ENCODE assay signal across 21 cellular contexts in the genomic region with DNA sequence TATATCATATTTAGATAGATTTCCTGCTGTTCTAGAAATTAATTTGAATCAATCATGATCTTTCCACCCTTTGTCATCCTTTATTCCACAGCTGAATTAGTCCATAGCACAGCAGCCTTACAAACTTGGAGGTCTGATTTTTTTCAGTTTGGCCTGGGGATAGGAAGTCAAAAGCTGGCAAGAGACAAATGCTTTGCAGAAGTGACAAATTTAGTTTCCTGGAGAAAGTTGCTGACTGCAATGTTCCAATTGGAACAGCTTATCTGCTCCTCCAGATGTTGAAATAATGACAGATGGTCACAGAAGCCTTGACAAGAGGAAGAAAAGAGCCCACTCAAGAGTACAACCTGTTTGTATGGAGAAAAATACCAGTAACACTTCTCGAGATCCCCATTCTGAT.
"Had no signal": no experiment of that assay in that cellular context is flagged by ENCODE, and none has a peak within 500 bp of the region (broad histone marks: within the 10 kb centered on the region; RNA-seq: fewer than 3 reads in every experiment).

No MANE protein-coding gene starts in this region.

- H3K36me3 Mint-ChIP-seq: activated naive CD8-positive, alpha-beta T cell had no signal

- ATAC-seq: body of pancreas; effector memory CD8-positive, alpha-beta T cell; natural killer cell treated with Interleukin-12 subunit alpha and Interleukin-12 subunit beta and Interleukin-15 and Interleukin-18, amount 100 ng/mL, for 72 hours; stimulated activated naive CD8-positive, alpha-beta T cell treated with anti-CD3 and anti-CD28 coated beads, Interleukin-15, Interleukin-2, amounts not matched to agents 100 U/mL and 50 U/mL, for 24 hours; T-helper 17 cell had no signal

- H3K4me1 ChIP-seq: upper lobe of left lung had no signal

- H3K27ac ChIP-seq: body of pancreas, epithelial cell of prostate, heart right ventricle, upper lobe of left lung had no signal

- DNase-seq: activated CD4-positive, alpha-beta T cell treated with anti-CD3 and anti-CD28 coated beads, Interleukin-2, amount 10 ng/mL, durations not matched to agents 7 days and 5 days; activated CD8-positive, alpha-beta memory T cell treated with anti-CD3 and anti-CD28 coated beads, Interleukin-2, amount 50 U/mL, for 48 hours; activated gamma-delta T cell treated with Interleukin-2 at 50 U/mL for 16 hours; amniotic stem cell; body of pancreas; cortex of kidney; effector memory CD8-positive, alpha-beta T cell; heart right ventricle; mesenchymal stem cell; nucleus accumbens; right cardiac atrium; small intestine; stimulated activated CD4-positive, alpha-beta T cell treated with anti-CD3 and anti-CD28 coated beads, Interleukin-4, amount 100 ng/mL, for 4 hours; stimulated activated CD8-positive, alpha-beta memory T cell treated with anti-CD3 and anti-CD28 coated beads, Interleukin-4, amount 100 ng/mL, for 48 hours; stimulated activated naive CD8-positive, alpha-beta T cell treated with anti-CD3 and anti-CD28 coated beads, Interleukin-15, Interleukin-2, amounts not matched to agents 100 U/mL and 50 U/mL, for 24 hours; T-helper 17 cell; upper lobe of left lung had no signal

- H3K4me1 Mint-ChIP-seq: activated CD4-positive, alpha-beta T cell treated with anti-CD3 and anti-CD28 coated beads, Interleukin-2, amount 10 ng/mL, durations not matched to agents 7 days and 5 days; central memory CD8-positive, alpha-beta T cell; T-helper 17 cell had no signal

- H3K27ac Mint-ChIP-seq: activated CD4-positive, alpha-beta T cell treated with anti-CD3 and anti-CD28 coated beads, Interleukin-2, amount 10 ng/mL, durations not matched to agents 7 days and 5 days; activated naive CD8-positive, alpha-beta T cell; effector memory CD8-positive, alpha-beta T cell; natural killer cell treated with Interleukin-12 subunit alpha and Interleukin-12 subunit beta and Interleukin-15 and Interleukin-18, amount 100 ng/mL, for 72 hours; T-helper 17 cell had no signal

- H3K27me3 ChIP-seq: body of pancreas, heart right ventricle, upper lobe of left lung had no signal

- H3K9me3 ChIP-seq: body of pancreas, heart right ventricle, upper lobe of left lung had no signal

- H3K4me3 Mint-ChIP-seq: activated CD4-positive, alpha-beta T cell treated with anti-CD3 and anti-CD28 coated beads, Interleukin-2, amount 10 ng/mL, durations not matched to agents 7 days and 5 days; activated naive CD8-positive, alpha-beta T cell; central memory CD8-positive, alpha-beta T cell; effector memory CD8-positive, alpha-beta T cell; natural killer cell treated with Interleukin-12 subunit alpha and Interleukin-12 subunit beta and Interleukin-15 and Interleukin-18, amount 100 ng/mL, for 72 hours; T-helper 17 cell had no signal

- H3K27me3 Mint-ChIP-seq: activated CD4-positive, alpha-beta T cell treated with anti-CD3 and anti-CD28 coated beads, Interleukin-2, amount 10 ng/mL, durations not matched to agents 7 days and 5 days; activated naive CD8-positive, alpha-beta T cell; central memory CD8-positive, alpha-beta T cell; effector memory CD8-positive, alpha-beta T cell; natural killer cell treated with Interleukin-12 subunit alpha and Interleukin-12 subunit beta and Interleukin-15 and Interleukin-18, amount 100 ng/mL, for 72 hours; T-helper 17 cell had no signal

- H3K36me3 ChIP-seq: heart right ventricle, upper lobe of left lung had no signal

- H3K4me3 ChIP-seq: body of pancreas, heart right ventricle, upper lobe of left lung had no signal
